ENCODE assay signal across 16 cellular contexts in the genomic region with DNA sequence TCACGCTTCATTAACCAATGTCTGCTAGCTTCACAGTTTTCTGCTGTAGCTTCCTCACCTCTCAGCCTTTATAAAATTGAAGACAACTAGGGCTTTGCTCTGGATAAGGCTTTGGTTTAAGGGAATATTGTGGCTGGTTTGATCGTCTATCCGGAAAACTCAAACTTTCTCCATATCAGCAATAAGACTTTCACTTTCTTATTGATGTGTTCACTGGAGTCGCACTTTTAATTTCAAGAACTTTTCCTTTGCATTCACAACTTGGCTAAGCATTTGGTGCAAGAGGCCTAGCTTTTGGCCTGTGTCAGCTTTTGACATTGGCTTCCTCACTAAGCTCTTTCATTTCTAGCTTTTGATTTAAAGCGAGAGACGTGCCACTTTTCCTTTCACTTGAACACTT.
"Had no signal": no experiment of that assay in that cellular context is flagged by ENCODE, and none has a peak within 500 bp of the region (broad histone marks: within the 10 kb centered on the region; RNA-seq: fewer than 3 reads in every experiment).

No MANE protein-coding gene starts in this region.

- DNase-seq: activated CD4-positive, alpha-beta T cell treated with anti-CD3 and anti-CD28 coated beads, Interleukin-2, amount 50 U/mL, for 4 hours; activated naive CD4-positive, alpha-beta T cell treated with anti-CD3 and anti-CD28 coated beads, Interleukin-2, amount 10 ng/mL, durations not matched to agents 7 days and 5 days; caudate nucleus; effector CD4-positive, alpha-beta T cell; foreskin keratinocyte; head of caudate nucleus; immature natural killer cell; trophoblast cell had no signal

- H3K4me3 ChIP-seq: coronary artery, suprapubic skin had no signal

- ATAC-seq: foreskin keratinocyte, sciatic nerve had no signal

- H3K4me3 Mint-ChIP-seq: activated naive CD4-positive, alpha-beta T cell treated with anti-CD3 and anti-CD28 coated beads, Interleukin-2, amount 10 ng/mL, durations not matched to agents 7 days and 5 days; activated T-helper 1 cell treated with anti-CD3 and anti-CD28 coated beads, Interleukin-12 subunit alpha, Interleukin-12 subunit beta, Interleukin-2, Interleukin-4 antibody, amounts not matched to agents 30 ng/mL and 10 ng/mL and 1 ng/mL, durations not matched to agents 14 hours and 24 hours and 36 hours; immature natural killer cell; neural crest cell; stimulated activated naive CD8-positive, alpha-beta T cell treated with anti-CD3 and anti-CD28 coated beads, Interleukin-15, Interleukin-2, amounts not matched to agents 100 ng/mL and 50 ng/mL, for 24 hours; T-helper 1 cell treated with Interleukin-12 subunit alpha and Interleukin-12 subunit beta and Interleukin-4 antibody, amounts not matched to agents 30 μg/mL and 1 μg/mL, for 36 hours had no signal

- FAIRE-seq: endothelial cell of umbilical vein had no signal

- H3K4me1 ChIP-seq: foreskin keratinocyte, suprapubic skin had no signal

- H3K4me1 Mint-ChIP-seq: neural crest cell had no signal

- H3K27me3 Mint-ChIP-seq: activated naive CD4-positive, alpha-beta T cell treated with anti-CD3 and anti-CD28 coated beads, Interleukin-2, amount 10 ng/mL, durations not matched to agents 7 days and 5 days; stimulated activated naive CD8-positive, alpha-beta T cell treated with anti-CD3 and anti-CD28 coated beads, Interleukin-15, Interleukin-2, amounts not matched to agents 100 ng/mL and 50 ng/mL, for 24 hours had no signal

- H3K27ac Mint-ChIP-seq: activated naive CD4-positive, alpha-beta T cell treated with anti-CD3 and anti-CD28 coated beads, Interleukin-2, amount 10 ng/mL, durations not matched to agents 7 days and 5 days; stimulated activated naive CD8-positive, alpha-beta T cell treated with anti-CD3 and anti-CD28 coated beads, Interleukin-15, Interleukin-2, amounts not matched to agents 100 ng/mL and 50 ng/mL, for 24 hours; T-helper 1 cell treated with Interleukin-12 subunit alpha and Interleukin-12 subunit beta and Interleukin-4 antibody, amounts not matched to agents 30 μg/mL and 1 μg/mL, for 36 hours had no signal

- H3K27me3 ChIP-seq: foreskin keratinocyte, suprapubic skin had no signal

- H3K9me3 ChIP-seq: suprapubic skin had no signal

- H3K9me3 Mint-ChIP-seq: activated naive CD4-positive, alpha-beta T cell treated with anti-CD3 and anti-CD28 coated beads, Interleukin-2, amount 10 ng/mL, durations not matched to agents 7 days and 5 days; activated T-helper 1 cell treated with anti-CD3 and anti-CD28 coated beads, Interleukin-12 subunit alpha, Interleukin-12 subunit beta, Interleukin-2, Interleukin-4 antibody, amounts not matched to agents 30 ng/mL and 10 ng/mL and 1 ng/mL, durations not matched to agents 14 hours and 24 hours and 36 hours; immature natural killer cell; neural crest cell; stimulated activated naive CD8-positive, alpha-beta T cell treated with anti-CD3 and anti-CD28 coated beads, Interleukin-15, Interleukin-2, amounts not matched to agents 100 ng/mL and 50 ng/mL, for 24 hours; T-helper 1 cell treated with Interleukin-12 subunit alpha and Interleukin-12 subunit beta and Interleukin-4 antibody, amounts not matched to agents 30 μg/mL and 1 μg/mL, for 36 hours had no signal

- H3K27ac ChIP-seq: coronary artery, foreskin keratinocyte, suprapubic skin had no signal
